1 cellular context compared by ENCODE assay signal in genomic region chr3:51860703-51861665, GRCh38.
TF ChIP-seq lines count a peak whose summit lies in the region.

Gene IQCF2 (plus strand): TSS chr3:51861615. CDS start chr3:51861667, 52 bp downstream.

TF ChIP-seq in GM12878, 131 proteins besides CTCF, POLR2A, EP300 and RAD21 (continued from another document):
- TF ChIP-seq PRDM15 (CRISPR knock-in tag; IDR thresholded peaks at IDR 0.05) (no peak), SPI1 (IDR thresholded peaks at IDR 0.05; ENCODE audit: borderline replicate concordance, insufficient read depth, low read depth, low read length) (peak; percentile 24; the same call in 1 of the 2 replicates), MEF2B (IDR thresholded peaks at IDR 0.05; ENCODE audit: partially characterized antibody, poor library complexity, severe bottlenecking) (peak; percentile 15), RUNX3 (IDR thresholded peaks at IDR 0.05; ENCODE audit: low read length) (peak; percentile 48), ZBTB40 (IDR thresholded peaks at IDR 0.05; ENCODE audit: borderline replicate concordance) (no peak), ZSCAN29 (IDR thresholded peaks at IDR 0.05) (no peak)
